Comparison of ENCODE assay signal across 12 cellular contexts in genomic region chr2:50347355-50348044, GRCh38.
A peak's percentile ranks its signal among the peaks of the same experiment; 100 is the strongest.
DNase-seq lines count a peak whose midpoint lies in the region; ATAC-seq and TF ChIP-seq lines count a peak whose summit lies in the region.
"Had no signal": no experiment of that assay in that cellular context is flagged by ENCODE, and none has a peak within 500 bp of the region (broad histone marks: within the 10 kb centered on the region; RNA-seq: fewer than 3 reads in every experiment).

No MANE protein-coding gene starts in this region.

- no peaks in the 10 kb centered on the region for H3K4me1 ChIP-seq in breast epithelium
- no peaks in the 10 kb centered on the region for H3K4me1 ChIP-seq in mammary epithelial cell (ENCODE audit: insufficient read depth, low read length)
- H3K4me1 ChIP-seq in ascending aorta, result peaks cover 0 to 3% of the 10 kb centered on the region in 2 donors
- peaks cover 11% of the 10 kb centered on the region for H3K4me1 ChIP-seq in suprapubic skin
- no peaks in the 10 kb centered on the region for H3K4me1 ChIP-seq in psoas muscle

- no peaks in the 10 kb centered on the region for H4K20me1 ChIP-seq in mammary epithelial cell (ENCODE audit: insufficient read depth, low read length)

- no peaks in the 10 kb centered on the region for H3K79me2 ChIP-seq in mammary epithelial cell (ENCODE audit: insufficient read depth, low read length)

- H3K9me3 ChIP-seq in breast epithelium (no peaks in the 10 kb centered on the region), mammary epithelial cell (replicated peaks; ENCODE audit: insufficient read depth, low read length) (no peaks in the 10 kb centered on the region), ascending aorta (no peaks in the 10 kb centered on the region), suprapubic skin (no peaks in the 10 kb centered on the region), psoas muscle (no peaks in the 10 kb centered on the region)
- H3K9me3 ChIP-seq: esophagus squamous epithelium had no signal

- no peak for TF ChIP-seq CTCF in breast epithelium (IDR thresholded peaks at IDR 0.05)
- no peak for TF ChIP-seq CTCF in mammary epithelial cell (conservative IDR thresholded peaks at IDR 0.05 in 1 of 2, IDR thresholded peaks at IDR 0.05 in 1 of 2; ENCODE audit: extremely low read depth in 1 of 2, insufficient read depth in 1 of 2, low read depth in 1 of 2, low read length in 2 of 2)
- TF ChIP-seq CTCF in ascending aorta (IDR thresholded peaks at IDR 0.05), result no peak
- TF ChIP-seq CTCF in suprapubic skin (IDR thresholded peaks at IDR 0.05), result no peak
- TF ChIP-seq CTCF in psoas muscle (IDR thresholded peaks at IDR 0.05), result no peak

- in situ Hi-C loops in mammary epithelial cell (cut with MboI; ENCODE audit: low sequenced_read_pairs in 2 of 2), result no loop called here

- CTCF ChIA-PET in mammary epithelial cell (lab: Charles Lee; ENCODE audit: low non-redundant PET), result no interaction called here

- DNase-seq in breast epithelium (ENCODE audit: low spot score in 2 of 2) (no peak), mammary epithelial cell (no peak), ascending aorta (ENCODE audit: low spot score in 2 of 2) (no peak), islet precursor cell (peak; percentile 75), suprapubic skin (ENCODE audit: low spot score in 2 of 2) (no peak), NCI-H446 (lab: John Stamatoyannopoulos, UW) (no peak), psoas muscle (no peak)
- no peak for DNase-seq in activated CD8-positive, alpha-beta memory T cell treated with anti-CD3 and anti-CD28 coated beads, Interleukin-2, amount 50 U/mL, for 4 hours
- DNase-seq: ACHN, esophagus squamous epithelium, NCI-H1092 had no signal

- dilution Hi-C loops in mammary epithelial cell (cut with HindIII; ENCODE audit: low sequenced_read_pairs), result no loop called here

- no peak overlapping the region for H3K4me2 ChIP-seq in mammary epithelial cell (ENCODE audit: insufficient read depth, low read depth, low read length)

- no peak for TF ChIP-seq EP300 in suprapubic skin (IDR thresholded peaks at IDR 0.05)

- peak overlapping the region in 2 of 3 donors; percentile 41 to 63 for H3K4me3 ChIP-seq in breast epithelium
- H3K4me3 ChIP-seq in mammary epithelial cell (replicated peaks in 1 of 3; ENCODE audit: insufficient read depth in 1 of 3, low read depth in 2 of 3, low read length in 3 of 3), result no peak overlapping the region
- peak overlapping the region; percentile 42 to 54 for H3K4me3 ChIP-seq in ascending aorta
- H3K4me3 ChIP-seq in suprapubic skin, result peak overlapping the region; percentile 36
- H3K4me3 ChIP-seq in psoas muscle, result no peak overlapping the region
- H3K4me3 ChIP-seq: lung had no signal

- no peak overlapping the region for H3K27ac ChIP-seq in breast epithelium
- H3K27ac ChIP-seq in mammary epithelial cell (ENCODE audit: insufficient read depth, low read depth, low read length), result no peak overlapping the region
- H3K27ac ChIP-seq in ascending aorta, result no peak overlapping the region
- H3K27ac ChIP-seq in suprapubic skin, result no peak overlapping the region
- H3K27ac ChIP-seq in psoas muscle, result no peak overlapping the region
- H3K27ac ChIP-seq: esophagus squamous epithelium had no signal

- no peak overlapping the region for H3K9ac ChIP-seq in mammary epithelial cell (ENCODE audit: insufficient read depth, low read length)

- 1% methylated on average over 11 of the region's 42 CpGs for WGBS in mammary epithelial cell (ENCODE audit: low coverage, missing lambda C conversion rate)
- WGBS in suprapubic skin, result 4% methylated on average over 38 of the region's 42 CpGs
- 0 to 1% (median 0%) methylated on average over 42 of the region's 42 CpGs for WGBS in psoas muscle, 3 donors

- H3K27me3 ChIP-seq in breast epithelium, result peaks cover 0 to 40% of the 10 kb centered on the region in 2 donors
- H3K27me3 ChIP-seq in mammary epithelial cell (ENCODE audit: insufficient read depth, low read length), result peaks cover 37% of the 10 kb centered on the region
- H3K27me3 ChIP-seq in ascending aorta, result no peaks in the 10 kb centered on the region
- peaks cover 59% of the 10 kb centered on the region for H3K27me3 ChIP-seq in suprapubic skin
- H3K27me3 ChIP-seq in psoas muscle (ENCODE audit: insufficient read depth in 3 of 3, low read length in 2 of 3), result peaks cover 3 to 37% (median 14%) of the 10 kb centered on the region in 3 donors

- ATAC-seq in psoas muscle, result no peak

- intact Hi-C loops in breast epithelium (cut with DNase I; ENCODE audit: low total_unique reads) (no loop called here), mammary epithelial cell (cut with micrococcal nuclease) (no loop called here), ascending aorta (cut with DNase I) (no loop called here), psoas muscle (cut with DNase I) (no loop called here)

- TF ChIP-seq POLR2A in breast epithelium (IDR thresholded peaks at IDR 0.05) (no peak), suprapubic skin (IDR thresholded peaks at IDR 0.05) (no peak)

- no TSS peak for BruUV-seq in mammary epithelial cell (replicated peaks; lab: Mats Ljungman, UMichigan)

- H3K36me3 ChIP-seq in breast epithelium, result no peaks in the 10 kb centered on the region
- no peaks in the 10 kb centered on the region for H3K36me3 ChIP-seq in mammary epithelial cell (ENCODE audit: insufficient read depth, low read length)
- H3K36me3 ChIP-seq in ascending aorta, result no peaks in the 10 kb centered on the region
- no peaks in the 10 kb centered on the region for H3K36me3 ChIP-seq in suprapubic skin
- H3K36me3 ChIP-seq in psoas muscle (ENCODE audit: insufficient read depth in 1 of 2, low read depth in 1 of 2), result no peaks in the 10 kb centered on the region
- H3K36me3 ChIP-seq: esophagus squamous epithelium had no signal

- no peak overlapping the region for H2AFZ ChIP-seq in mammary epithelial cell (ENCODE audit: low read depth, low read length)

Comparison
In these comparisons a context has a peak if more than half of its experiments do, and no peak if none do; other contexts are left out.
1. H3K4me3 ChIP-seq: peak in breast epithelium (2 of 3), ascending aorta (2 of 2) and suprapubic skin (single experiment); none in mammary epithelial cell (0 of 3) and psoas muscle (single experiment).